8 cellular contexts compared by ENCODE assay signal in the genomic region with DNA sequence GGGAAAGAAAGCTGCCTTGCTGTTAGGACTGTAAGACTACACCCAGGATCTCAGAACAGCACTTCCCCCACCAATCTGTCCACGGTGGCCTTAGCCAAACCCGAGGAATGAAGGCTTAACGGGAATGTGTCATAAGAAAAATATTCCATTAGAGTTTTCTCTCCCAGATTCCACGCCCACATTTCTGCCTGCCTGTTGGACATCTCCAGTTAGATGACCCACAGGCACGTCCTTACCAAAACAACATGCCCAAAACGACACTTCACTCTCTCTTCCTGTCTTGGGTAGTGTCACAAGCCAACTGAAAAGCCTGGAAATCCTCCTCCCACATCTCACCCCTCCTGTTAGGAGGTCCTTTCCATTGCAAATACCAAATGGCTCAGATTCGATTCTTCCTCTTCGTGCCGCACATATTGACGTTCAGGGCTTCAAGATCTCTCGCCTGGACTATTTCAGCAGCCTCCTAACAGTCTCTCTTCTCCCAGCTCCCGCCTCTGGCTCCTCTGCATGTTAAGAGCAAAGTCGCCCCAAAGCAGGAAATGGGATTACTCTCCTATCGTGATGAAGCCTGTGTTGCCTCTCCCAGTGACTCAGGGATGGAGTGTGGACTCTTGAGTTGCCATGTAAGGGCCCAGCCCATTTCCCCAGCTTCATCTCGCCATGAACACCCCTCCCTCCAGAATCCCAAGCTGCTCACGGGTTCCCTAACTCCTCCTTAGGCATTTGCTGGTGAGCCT.
A peak's percentile ranks its signal among the peaks of the same experiment; 100 is the strongest.
DNase-seq lines count a peak whose midpoint lies in the region; ATAC-seq and TF ChIP-seq lines count a peak whose summit lies in the region.

No MANE protein-coding gene starts in this region.

- no peaks in the 10 kb centered on the region for H3K9me3 ChIP-seq in subcutaneous abdominal adipose tissue (ENCODE audit: control insufficient read depth in 5 of 5, low read length in 5 of 5)

- peak; percentile 97 for DNase-seq in HFF-Myc (ENCODE audit: extremely low read depth, low read depth)
- peak; percentile 97 for DNase-seq in brain microvascular endothelial cell
- peak; percentile 98 for DNase-seq in iris pigment epithelial cell (ENCODE audit: low read depth)
- no peak for DNase-seq in nucleus accumbens (lab: John Stamatoyannopoulos, UW)

- peaks cover 2 to 21% (median 17%) of the 10 kb centered on the region in 5 donors for H3K4me1 ChIP-seq in subcutaneous abdominal adipose tissue (ENCODE audit: control insufficient read depth in 5 of 5, insufficient read depth in 5 of 5, low read length in 5 of 5)

- peak overlapping the region; percentile 24 for H3K4me3 ChIP-seq in HFF-Myc (replicated peaks; ENCODE audit: low read depth, low read length)
- H3K4me3 ChIP-seq in brain microvascular endothelial cell (ENCODE audit: low read depth, low read length) = peak overlapping the region; percentile 34
- peak overlapping the region; percentile 32 to 56 (median 44) for H3K4me3 ChIP-seq in subcutaneous abdominal adipose tissue (ENCODE audit: low read depth in 1 of 5, low read length in 5 of 5)

- ATAC-seq in GM18873 (IDR thresholded peaks at IDR 0.05; ENCODE audit: low FRiP score, unreplicated experiment) (no peak), HG03108 (IDR thresholded peaks at IDR 0.05; ENCODE audit: unreplicated experiment) (no peak), GM18502 (IDR thresholded peaks at IDR 0.05; ENCODE audit: poor library complexity, unreplicated experiment) (no peak)

- H3K27ac ChIP-seq in brain microvascular endothelial cell (peak overlapping the region; percentile 94), subcutaneous abdominal adipose tissue (ENCODE audit: low read depth, low read length) (peak overlapping the region; percentile 73)

- TF ChIP-seq CTCF in HFF-Myc (IDR thresholded peaks at IDR 0.05; ENCODE audit: low read depth, low read length, missing control alignments) (no peak), brain microvascular endothelial cell (IDR thresholded peaks at IDR 0.05; ENCODE audit: low read depth, low read length, missing control alignments) (no peak)

- H3K9ac ChIP-seq in subcutaneous abdominal adipose tissue (ENCODE audit: low read length in 5 of 5) = peak overlapping the region in 1 of 5 donors; percentile 25

- H3K36me3 ChIP-seq in brain microvascular endothelial cell (replicated peaks) (no peaks in the 10 kb centered on the region), subcutaneous abdominal adipose tissue (ENCODE audit: control insufficient read depth in 5 of 5, insufficient read depth in 5 of 5, low read length in 5 of 5) (no peaks in the 10 kb centered on the region)

- in situ Hi-C loops in brain microvascular endothelial cell (cut with HindIII; ENCODE audit: low pct_ligation_motif_present, low sequenced_read_pairs) = no loop called here

- H3K27me3 ChIP-seq in brain microvascular endothelial cell (replicated peaks) (no peaks in the 10 kb centered on the region), subcutaneous abdominal adipose tissue (ENCODE audit: control insufficient read depth in 5 of 5, insufficient read depth in 4 of 5, low read length in 5 of 5) (no peaks in the 10 kb centered on the region)

Comparison
In these comparisons a context has a peak if more than half of its experiments do, and no peak if none do; other contexts are left out.
1. DNase-seq: peak in HFF-Myc (single experiment), brain microvascular endothelial cell (single experiment) and iris pigment epithelial cell (single experiment); none in nucleus accumbens (0 of 56).
2. Peak in every context shown above with its lines, with median percentiles within 50 percentile points of each other: H3K4me3 ChIP-seq.